Comparison of ENCODE assay signal across 18 cellular contexts in the genomic region with DNA sequence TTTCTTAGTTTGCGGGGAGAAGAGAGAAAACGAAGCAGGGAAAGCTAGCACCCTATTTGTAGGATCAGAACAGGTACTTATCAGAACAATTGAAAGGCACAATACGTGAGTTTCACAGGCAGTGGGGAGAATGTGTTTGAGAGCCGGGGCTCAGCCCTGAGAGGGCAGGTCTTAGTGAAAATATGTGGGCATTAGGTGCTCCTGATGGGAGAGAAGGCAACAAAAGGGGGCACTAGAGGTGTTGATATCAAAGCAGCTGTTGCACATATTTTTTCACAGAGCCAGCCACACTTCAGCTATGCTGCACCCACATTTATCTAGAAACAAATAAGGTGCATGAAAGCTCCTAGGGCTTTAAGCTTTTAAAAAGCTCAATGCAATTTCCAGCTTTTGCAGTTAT.
DNase-seq lines count a peak whose midpoint lies in the region; ATAC-seq lines count a peak whose summit lies in the region.
"Had no signal": no experiment of that assay in that cellular context is flagged by ENCODE, and none has a peak within 500 bp of the region (broad histone marks: within the 10 kb centered on the region; RNA-seq: fewer than 3 reads in every experiment).

No MANE protein-coding gene starts in this region.

- ATAC-seq in HG02798 (IDR thresholded peaks at IDR 0.05; ENCODE audit: poor library complexity, unreplicated experiment): peak; percentile 45
- ATAC-seq in Right ventricle myocardium superior (ENCODE audit: poor library complexity): no peak
- no peak for ATAC-seq in GM18511 (IDR thresholded peaks at IDR 0.05; ENCODE audit: unreplicated experiment)
- ATAC-seq: esophagus mucosa had no signal

- intact Hi-C loops in Right ventricle myocardium superior (cut with DNase I): no loop called here

- peak; percentile 5 for DNase-seq in NCI-H1694 treated with DMSO at 0.1 percent for 48 hours (lab: John Stamatoyannopoulos, UW)
- no peak for DNase-seq in NCI-H1694 (lab: John Stamatoyannopoulos, UW)
- peak; percentile 34 for DNase-seq in UCSD-AML1 (lab: John Stamatoyannopoulos, UW; ENCODE audit: unreplicated experiment)
- peak; percentile 40 for DNase-seq in myocyte (ENCODE audit: low read depth)
- no peak for DNase-seq in Right ventricle myocardium superior
- no peak for DNase-seq in NOMO-1 (lab: John Stamatoyannopoulos, UW; ENCODE audit: unreplicated experiment in 2 of 2)
- DNase-seq: 8988T; activated CD4-positive, alpha-beta memory T cell treated with anti-CD3 and anti-CD28 coated beads for 36 hours; activated naive CD4-positive, alpha-beta T cell treated with Interleukin-2 at 50 U/mL for 16 hours; Caco-2; central memory CD4-positive, alpha-beta T cell; hippocampal formation; KG1; nucleus accumbens; trophoblast cell had no signal

Comparison
In these comparisons a context has a peak if more than half of its experiments do, and no peak if none do; other contexts are left out.
1. DNase-seq: peak in NCI-H1694 treated with DMSO at 0.1 percent for 48 hours (single experiment), UCSD-AML1 (single experiment) and myocyte (single experiment); none in NCI-H1694 (single experiment), Right ventricle myocardium superior (single experiment) and NOMO-1 (0 of 2).